In the genomic region with DNA sequence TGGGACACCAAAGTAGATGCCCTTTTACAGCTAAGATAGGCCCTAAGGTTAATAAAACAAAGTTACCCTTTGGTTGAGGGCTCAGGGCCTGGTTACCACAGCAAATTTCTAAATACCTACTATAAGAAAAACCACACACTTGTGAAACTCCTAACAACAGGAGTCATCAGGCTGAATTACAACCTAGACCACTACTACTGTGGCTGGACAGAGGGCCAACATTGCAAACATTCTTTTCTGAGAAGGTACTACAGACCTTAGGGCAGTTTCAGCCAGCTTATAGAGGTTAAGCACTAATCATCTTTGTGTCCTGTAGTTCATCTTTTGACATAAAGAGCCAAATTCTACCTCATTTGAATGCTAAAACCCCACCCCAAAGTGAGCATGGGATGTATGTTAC, we compare ENCODE assay signal across 12 cellular contexts.
"Had no signal": no experiment of that assay in that cellular context is flagged by ENCODE, and none has a peak within 500 bp of the region (broad histone marks: within the 10 kb centered on the region; RNA-seq: fewer than 3 reads in every experiment).

No MANE protein-coding gene starts in this region.

- H3K36me3 ChIP-seq: stomach, vagina had no signal

- H3K4me3 ChIP-seq: psoas muscle, stomach, vagina had no signal

- H3K9me3 ChIP-seq: psoas muscle, vagina had no signal

- H3K27me3 ChIP-seq: foreskin keratinocyte, stomach, vagina had no signal

- ATAC-seq: activated T-helper 17 cell treated with anti-CD3 and anti-CD28 coated beads, Interleukin-2, amount 50 U/mL, for 72 hours; foreskin keratinocyte; left lobe of liver; psoas muscle; WTC11 had no signal

- H3K27ac ChIP-seq: foreskin keratinocyte, psoas muscle, stomach, vagina had no signal

- H3K4me1 ChIP-seq: foreskin keratinocyte, psoas muscle, stomach, vagina had no signal

- DNase-seq: activated CD4-positive, alpha-beta T cell treated with anti-CD3 and anti-CD28 coated beads, Interleukin-2, amount 10 ng/mL, durations not matched to agents 24 days and 14 days; activated CD8-positive, alpha-beta memory T cell treated with anti-CD3 and anti-CD28 coated beads for 24 hours; activated naive CD4-positive, alpha-beta T cell treated with anti-CD3 and anti-CD28 coated beads, Interleukin-2, amount 10 ng/mL, durations not matched to agents 7 days and 5 days; activated T-cell treated with anti-CD3 and anti-CD28 coated beads for 4 hours; foreskin keratinocyte; head of caudate nucleus; psoas muscle; stomach had no signal
